ENCODE assay signal across 8 cellular contexts in genomic region chr15:66503780-66504562, GRCh38. TPM values are rescaled to one million over a fixed set of nuclear protein-coding genes. Genes with fewer than 3 reads are reported as not detected.
DNase-seq lines count a peak whose midpoint lies in the region; ATAC-seq, FAIRE-seq and TF ChIP-seq lines count a peak whose summit lies in the region.

No MANE protein-coding gene starts in this region.

- no peak for DNase-seq in DND-41
- no peak for DNase-seq in PC-9
- peak; percentile 24 for DNase-seq in endothelial cell of umbilical vein (ENCODE audit: low read depth, low spot score)
- DNase-seq in osteoblast (ENCODE audit: insufficient read length, low spot score, missing footprints): no peak
- DNase-seq in dedifferentiated amniotic fluid mesenchymal stem cell (ENCODE audit: extremely low spot score): no peak
- no peak for DNase-seq in NCI-H1105 (lab: John Stamatoyannopoulos, UW)

- BruUV-seq in PC-9 (replicated peaks; lab: Mats Ljungman, UMichigan) (TSS peak; percentile 58), endothelial cell of umbilical vein (replicated peaks; lab: Mats Ljungman, UMichigan) (TSS peak; percentile 61)

- H3K27me3 ChIP-seq in DND-41 (ENCODE audit: insufficient read depth, low read length, poor library complexity) (no peaks in the 10 kb centered on the region), PC-9 (ENCODE audit: insufficient read depth, low read depth) (no peaks in the 10 kb centered on the region), endothelial cell of umbilical vein (ENCODE audit: control insufficient read depth in 2 of 2, insufficient read depth in 2 of 2, low read length in 2 of 2) (no peaks in the 10 kb centered on the region), osteoblast (ENCODE audit: insufficient read depth, low read length) (no peaks in the 10 kb centered on the region)

- intact Hi-C loops in PC-9 (cut with micrococcal nuclease; ENCODE audit: unreplicated experiment): loop anchor here (10.0 kb wide), 1 partner anchor 599 kb away; no protein-coding TSS in a partner anchor
- intact Hi-C loops in endothelial cell of umbilical vein (cut with micrococcal nuclease): loop anchor here (2.0 to 5.0 kb wide), 3 partner anchors 63 to 348 kb away; partner anchors contain the start of gene SMAD6

- H3K27ac ChIP-seq in DND-41 (ENCODE audit: low read length): peak overlapping the region; percentile 95
- peak overlapping the region; percentile 91 for H3K27ac ChIP-seq in PC-9
- H3K27ac ChIP-seq in endothelial cell of umbilical vein (ENCODE audit: insufficient read depth, low read depth, low read length): peak overlapping the region; percentile 96
- peak overlapping the region; percentile 92 for H3K27ac ChIP-seq in osteoblast (ENCODE audit: low read depth, low read length)

- POLR2A ChIA-PET in PC-9 (lab: Charles Lee; ENCODE audit: unreplicated experiment): interaction anchor here (0.6 kb wide), 3 partner anchors 13 to 595 kb away, joined by 3 to 4 read pairs (median 3); no protein-coding TSS in a partner anchor
- POLR2A ChIA-PET in endothelial cell of umbilical vein (lab: Charles Lee): no interaction called here

- dilution Hi-C loops in endothelial cell of umbilical vein (cut with MboI; ENCODE audit: extremely low pct_ligation_motif_present, low sequenced_read_pairs): no loop called here

- peak overlapping the region; percentile 76 for H3K9ac ChIP-seq in DND-41 (ENCODE audit: low read depth, low read length)
- H3K9ac ChIP-seq in endothelial cell of umbilical vein (replicated peaks; ENCODE audit: extremely low read depth, insufficient read depth, low read length): peak overlapping the region; percentile 98

- peak overlapping the region; percentile 71 for H3K4me2 ChIP-seq in DND-41 (ENCODE audit: insufficient read depth, low read length)
- H3K4me2 ChIP-seq in PC-9: peak overlapping the region; percentile 85
- peak overlapping the region; percentile 98 for H3K4me2 ChIP-seq in endothelial cell of umbilical vein (ENCODE audit: insufficient read depth, low read length)
- peak overlapping the region; percentile 93 for H3K4me2 ChIP-seq in osteoblast (ENCODE audit: insufficient read depth, low read length)

- peaks cover 60% of the 10 kb centered on the region for H3F3A ChIP-seq in PC-9 (ENCODE audit: insufficient read depth, low read depth)

- H3K36me3 ChIP-seq in DND-41 (ENCODE audit: insufficient read depth, low read length): peaks cover 53% of the 10 kb centered on the region
- peaks cover 44% of the 10 kb centered on the region for H3K36me3 ChIP-seq in PC-9 (ENCODE audit: low read depth)
- H3K36me3 ChIP-seq in endothelial cell of umbilical vein (ENCODE audit: control insufficient read depth in 2 of 2, extremely low read depth in 1 of 2, insufficient read depth in 2 of 2, low read length in 2 of 2): peaks cover 25 to 27% of the 10 kb centered on the region in 2 experiments
- H3K36me3 ChIP-seq in osteoblast (ENCODE audit: insufficient read depth, low read length): peaks cover 48% of the 10 kb centered on the region

- H3K4me3 ChIP-seq in DND-41 (ENCODE audit: low read depth in 1 of 2, low read length in 2 of 2): peak overlapping the region; percentile 80 to 83
- H3K4me3 ChIP-seq in PC-9: peak overlapping the region; percentile 100
- H3K4me3 ChIP-seq in endothelial cell of umbilical vein (replicated peaks in 1 of 3; ENCODE audit: insufficient read depth in 1 of 3, low read depth in 1 of 3, low read length in 3 of 3): peak overlapping the region; percentile 93 to 98 (median 98)
- peak overlapping the region; percentile 78 for H3K4me3 ChIP-seq in osteoblast (ENCODE audit: insufficient read depth, low read length)

- H3K4me1 ChIP-seq in DND-41 (ENCODE audit: insufficient read depth, low read length): peaks cover 44% of the 10 kb centered on the region
- peaks cover 11% of the 10 kb centered on the region for H3K4me1 ChIP-seq in PC-9 (replicated peaks; ENCODE audit: insufficient read depth)
- peaks cover 28% of the 10 kb centered on the region for H3K4me1 ChIP-seq in endothelial cell of umbilical vein (ENCODE audit: control insufficient read depth, extremely low read depth, insufficient read depth, low read length)
- peaks cover 18% of the 10 kb centered on the region for H3K4me1 ChIP-seq in osteoblast (ENCODE audit: insufficient read depth, low read length)

- H3K9me3 ChIP-seq in DND-41 (ENCODE audit: insufficient read depth, low read length, severe bottlenecking) (no peaks in the 10 kb centered on the region), PC-9 (ENCODE audit: insufficient read depth, low read depth) (no peaks in the 10 kb centered on the region), endothelial cell of umbilical vein (replicated peaks; ENCODE audit: control insufficient read depth, insufficient read depth, low read length) (no peaks in the 10 kb centered on the region), osteoblast (ENCODE audit: low read depth, low read length) (no peaks in the 10 kb centered on the region)

- no peak for FAIRE-seq in endothelial cell of umbilical vein (lab: Jason Lieb, UNC)

- no peak for TF ChIP-seq POLR2A in endothelial cell of umbilical vein (IDR thresholded peaks at IDR 0.05; ENCODE audit: low read depth, low read length)

- CTCF ChIA-PET in PC-9 (lab: Charles Lee): no interaction called here
- CTCF ChIA-PET in endothelial cell of umbilical vein (lab: Charles Lee): interaction anchor here (1.3 kb wide), 1 partner anchor 117 kb away, joined by 3 read pairs; the partner anchor contains the start of gene MAP2K1

- peak overlapping the region; percentile 86 for H2AFZ ChIP-seq in DND-41 (ENCODE audit: low read depth, low read length)
- H2AFZ ChIP-seq in PC-9: no peak overlapping the region
- H2AFZ ChIP-seq in endothelial cell of umbilical vein (ENCODE audit: low read depth, low read length): no peak overlapping the region
- peak overlapping the region; percentile 90 for H2AFZ ChIP-seq in osteoblast (ENCODE audit: low read length)

- H3K79me2 ChIP-seq in DND-41 (ENCODE audit: insufficient read depth, low read length) (peaks cover 82% of the 10 kb centered on the region), PC-9 (ENCODE audit: low read depth) (peaks cover 71% of the 10 kb centered on the region), endothelial cell of umbilical vein (ENCODE audit: control insufficient read depth, insufficient read depth, low read length) (peaks cover 74% of the 10 kb centered on the region), osteoblast (ENCODE audit: insufficient read depth, low read length) (peaks cover 73% of the 10 kb centered on the region)

- no peaks in the 10 kb centered on the region for H3K9me1 ChIP-seq in endothelial cell of umbilical vein (replicated peaks; ENCODE audit: control insufficient read depth, extremely low read depth, insufficient read depth, low read length)

- no peaks in the 10 kb centered on the region for H3K9me2 ChIP-seq in PC-9 (ENCODE audit: insufficient read depth)

- ATAC-seq in DND-41 (ENCODE audit: insufficient read depth, low read depth) (no peak), HG03135 (IDR thresholded peaks at IDR 0.05; ENCODE audit: unreplicated experiment) (no peak), HG02840 (IDR thresholded peaks at IDR 0.05; ENCODE audit: low FRiP score, unreplicated experiment) (no peak)

- peaks cover 20% of the 10 kb centered on the region for H4K20me1 ChIP-seq in DND-41 (ENCODE audit: insufficient read depth, low read length)
- peaks cover 48% of the 10 kb centered on the region for H4K20me1 ChIP-seq in PC-9 (ENCODE audit: insufficient read depth)
- peaks cover under 1% of the 10 kb centered on the region for H4K20me1 ChIP-seq in endothelial cell of umbilical vein (replicated peaks; ENCODE audit: control insufficient read depth, extremely low read depth, insufficient read depth, low read length)
- peaks cover 33% of the 10 kb centered on the region for H4K20me1 ChIP-seq in osteoblast (ENCODE audit: insufficient read depth, low read length)

- TF ChIP-seq CTCF in DND-41 (IDR thresholded peaks at IDR 0.05; ENCODE audit: borderline replicate concordance, extremely low read depth, low read length, poor library complexity, severe bottlenecking): no peak
- TF ChIP-seq CTCF in PC-9 (conservative IDR thresholded peaks at IDR 0.05): no peak
- no peak for TF ChIP-seq CTCF in endothelial cell of umbilical vein (IDR thresholded peaks at IDR 0.05; ENCODE audit: extremely low read depth in 1 of 2, insufficient read depth in 1 of 2, low read depth in 1 of 2, low read length in 2 of 2)
- TF ChIP-seq CTCF in osteoblast (IDR thresholded peaks at IDR 0.05; ENCODE audit: extremely low read depth, low read depth, low read length): no peak

RNA-seq across cellular contexts. Expression of gene RPL4, which starts 0.7 kb away (rescaled TPM):
- total RNA-seq in PC-9 (2021) (1,859 and 2,320 TPM in 2 replicates), endothelial cell of umbilical vein (2,534 and 2,598 TPM in 2 replicates), osteoblast (2,311 and 3,002 TPM in 2 replicates)
- polyA plus RNA-seq in endothelial cell of umbilical vein: 2,896 and 3,530 TPM in 2 replicates
- polyA plus RNA-seq in endothelial cell of umbilical vein (2011; cell fraction: cytosol; rRNA removed): 4,505 and 4,880 TPM in 2 replicates
- polyA plus RNA-seq in endothelial cell of umbilical vein (2011; cell fraction: nucleus; rRNA removed): 1,563 and 1,931 TPM in 2 replicates
- 2,845 and 3,612 TPM in 2 replicates for polyA plus RNA-seq in endothelial cell of umbilical vein (2012)
- polyA minus RNA-seq in endothelial cell of umbilical vein: 3,300 and 3,522 TPM in 2 replicates
- polyA minus RNA-seq in endothelial cell of umbilical vein (2011; cell fraction: cytosol; rRNA and poly(A)+ RNA removed): 1,957 TPM
- 399 and 512 TPM in 2 replicates for polyA minus RNA-seq in endothelial cell of umbilical vein (2011; cell fraction: nucleus; rRNA and poly(A)+ RNA removed)

RNA-seq across cellular contexts. Expression of gene ZWILCH, which starts 1.2 kb away (rescaled TPM):
- 26.3 and 30.3 TPM in 2 replicates for total RNA-seq in PC-9 (2021)
- total RNA-seq in endothelial cell of umbilical vein: 28.8 and 29.8 TPM in 2 replicates
- 5.7 and 9.3 TPM in 2 replicates for polyA plus RNA-seq in endothelial cell of umbilical vein
- polyA plus RNA-seq in endothelial cell of umbilical vein (2011; cell fraction: cytosol; rRNA removed): 16.8 and 17.1 TPM in 2 replicates
- polyA plus RNA-seq in endothelial cell of umbilical vein (2011; cell fraction: nucleus; rRNA removed): 19.6 and 32.0 TPM in 2 replicates
- 15.7 and 28.2 TPM in 2 replicates for polyA plus RNA-seq in endothelial cell of umbilical vein (2012)
- 17.5 and 20.9 TPM in 2 replicates for polyA minus RNA-seq in endothelial cell of umbilical vein
- polyA minus RNA-seq in endothelial cell of umbilical vein (2011; cell fraction: cytosol; rRNA and poly(A)+ RNA removed): 47.4 TPM
- 8.6 and 24.0 TPM in 2 replicates for polyA minus RNA-seq in endothelial cell of umbilical vein (2011; cell fraction: nucleus; rRNA and poly(A)+ RNA removed)
- 8.7 and 13.0 TPM in 2 replicates for total RNA-seq in osteoblast

RNA-seq across cellular contexts. Expression of gene SNAPC5, which starts 6.4 kb away (rescaled TPM):
- 15.8 and 17.9 TPM in 2 replicates for total RNA-seq in PC-9 (2021)
- total RNA-seq in endothelial cell of umbilical vein: 13.6 and 17.4 TPM in 2 replicates
- 14.5 and 16.0 TPM in 2 replicates for polyA plus RNA-seq in endothelial cell of umbilical vein
- polyA plus RNA-seq in endothelial cell of umbilical vein (2011; cell fraction: cytosol; rRNA removed): 34.2 and 35.5 TPM in 2 replicates
- polyA plus RNA-seq in endothelial cell of umbilical vein (2011; cell fraction: nucleus; rRNA removed): 10.3 and 12.0 TPM in 2 replicates
- polyA plus RNA-seq in endothelial cell of umbilical vein (2012): 17.3 and 23.7 TPM in 2 replicates
- 10.6 and 12.6 TPM in 2 replicates for polyA minus RNA-seq in endothelial cell of umbilical vein
- 24.3 TPM for polyA minus RNA-seq in endothelial cell of umbilical vein (2011; cell fraction: cytosol; rRNA and poly(A)+ RNA removed)
- 4.0 and 4.6 TPM in 2 replicates for polyA minus RNA-seq in endothelial cell of umbilical vein (2011; cell fraction: nucleus; rRNA and poly(A)+ RNA removed)
- total RNA-seq in osteoblast: 14.5 and 18.0 TPM in 2 replicates

Comparison
In these comparisons a context has a peak if more than half of its experiments do, and no peak if none do; other contexts are left out.
1. H2AFZ ChIP-seq: peak in DND-41 (single experiment) and osteoblast (single experiment); none in PC-9 (single experiment) and endothelial cell of umbilical vein (single experiment).
2. Peak in every context shown above with its lines, with median percentiles within 50 percentile points of each other: H3K27ac ChIP-seq, H3K4me2 ChIP-seq and H3K4me3 ChIP-seq.